In the genomic region with DNA sequence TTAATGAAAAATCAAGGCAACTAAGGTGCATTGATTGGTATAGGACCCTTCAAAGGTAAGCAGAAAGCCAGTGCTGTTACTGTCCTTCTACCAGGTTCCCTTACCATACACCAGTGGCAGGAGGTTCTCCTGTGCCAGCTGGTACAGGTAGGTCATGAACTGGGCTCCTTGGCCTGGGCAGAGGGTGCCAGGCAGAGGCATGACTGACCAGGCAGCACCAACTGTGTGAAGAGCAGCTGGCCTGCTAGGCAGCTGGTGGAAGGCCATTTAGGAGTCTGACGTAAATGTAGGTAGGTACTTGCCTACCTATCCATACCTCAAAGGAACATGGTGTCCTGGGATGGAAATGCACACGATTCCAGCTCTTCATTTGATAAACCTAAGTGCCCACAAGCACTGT, we compare ENCODE assay signal across 1 cellular context.
TF ChIP-seq lines count a peak whose summit lies in the region.

No MANE protein-coding gene starts in this region.

TF ChIP-seq in HepG2, 621 proteins besides CTCF, POLR2A, EP300 and RAD21:
- peak; percentile 66 for TF ChIP-seq RBM22 (optimal IDR thresholded peaks at IDR 0.05; ENCODE audit: low read length)
- 0 out of 2 replicates have a peak, but pooled peaks have one; percentile 3 for TF ChIP-seq ZNF431 (CRISPR knock-in tag; IDR thresholded peaks at IDR 0.05; ENCODE audit: borderline replicate concordance, low read depth)
- TF ChIP-seq POLR2G (IDR thresholded peaks at IDR 0.05; ENCODE audit: low read depth, low read length) = peak; percentile 18; the same call in 1 of the 2 replicates
- no peak for TF ChIP-seq SOX5 (CRISPR knock-in tag; IDR thresholded peaks at IDR 0.05; ENCODE audit: borderline replicate concordance)
- TF ChIP-seq RBFOX2 (IDR thresholded peaks at IDR 0.05; ENCODE audit: low read depth, low read length) = 0 out of 2 replicates have a peak, but pooled peaks have one; percentile 10
